24 cellular contexts compared by ENCODE assay signal in genomic region chr22:46350646-46351045, GRCh38. TPM values are rescaled to one million over a fixed set of nuclear protein-coding genes. Genes with fewer than 3 reads are reported as not detected.
"Had no signal": no experiment of that assay in that cellular context is flagged by ENCODE, and none has a peak within 500 bp of the region (broad histone marks: within the 10 kb centered on the region; RNA-seq: fewer than 3 reads in every experiment).

No MANE protein-coding gene starts in this region.

- H3K27me3 ChIP-seq: ascending aorta, breast epithelium, heart right ventricle, left lung, sigmoid colon, tibial nerve had no signal

- H3K9me3 ChIP-seq: ascending aorta, breast epithelium, heart right ventricle, left lung, sigmoid colon, tibial nerve had no signal

- H3K4me3 ChIP-seq: ascending aorta, breast epithelium, heart right ventricle, left lung, sigmoid colon, smooth muscle cell, tibial nerve had no signal

- H3K27me3 Mint-ChIP-seq: activated CD4-positive, alpha-beta T cell treated with anti-CD3 and anti-CD28 coated beads, Interleukin-2, amount 10 ng/mL, durations not matched to agents 24 days and 14 days; activated CD8-positive, alpha-beta memory T cell treated with anti-CD3 and anti-CD28 coated beads, Interleukin-2, amount 10 ng/mL, durations not matched to agents 7 days and 5 days; activated CD8-positive, alpha-beta T cell treated with anti-CD3 and anti-CD28 coated beads for 36 hours; activated naive CD8-positive, alpha-beta T cell treated with anti-CD3 and anti-CD28 coated beads, Interleukin-2, amount 50 U/mL, for 24 hours; progenitor cell of endocrine pancreas; T-helper 17 cell had no signal

- H3K4me2 ChIP-seq: smooth muscle cell had no signal

- H3K27ac Mint-ChIP-seq: activated CD4-positive, alpha-beta T cell treated with anti-CD3 and anti-CD28 coated beads, Interleukin-2, amount 10 ng/mL, durations not matched to agents 24 days and 14 days; activated CD8-positive, alpha-beta memory T cell treated with anti-CD3 and anti-CD28 coated beads, Interleukin-2, amount 10 ng/mL, durations not matched to agents 7 days and 5 days; activated CD8-positive, alpha-beta T cell treated with anti-CD3 and anti-CD28 coated beads for 36 hours; activated naive CD8-positive, alpha-beta T cell treated with anti-CD3 and anti-CD28 coated beads, Interleukin-2, amount 50 U/mL, for 24 hours; activated T-helper 1 cell treated with anti-CD3 and anti-CD28 coated beads, Interleukin-12 subunit alpha, Interleukin-12 subunit beta, Interleukin-2, Interleukin-4 antibody, amounts not matched to agents 30 ng/mL and 10 ng/mL and 1 ng/mL, durations not matched to agents 14 hours and 24 hours and 36 hours; natural killer cell; progenitor cell of endocrine pancreas; T-helper 17 cell had no signal

- DNase-seq: activated CD4-positive, alpha-beta T cell treated with anti-CD3 and anti-CD28 coated beads, Interleukin-2, amount 10 ng/mL, durations not matched to agents 24 days and 14 days; activated CD8-positive, alpha-beta memory T cell treated with anti-CD3 and anti-CD28 coated beads, Interleukin-2, amount 10 ng/mL, durations not matched to agents 7 days and 5 days; activated CD8-positive, alpha-beta T cell treated with anti-CD3 and anti-CD28 coated beads for 36 hours; activated gamma-delta T cell; activated naive CD4-positive, alpha-beta T cell treated with anti-CD3 and anti-CD28 coated beads, Interleukin-2, amount 50 U/mL, for 16 hours; activated naive CD8-positive, alpha-beta T cell treated with anti-CD3 and anti-CD28 coated beads, Interleukin-2, amount 50 U/mL, for 24 hours; activated T-cell treated with anti-CD3 and anti-CD28 coated beads for 4 hours; cerebellar nuclear complex; heart right ventricle; midbrain; natural killer cell; retina; sigmoid colon; stimulated activated CD4-positive, alpha-beta T cell treated with anti-CD3 and anti-CD28 coated beads, Interleukin-2, amount 100 ng/mL, for 48 hours; stimulated activated CD8-positive, alpha-beta memory T cell treated with anti-CD3 and anti-CD28 coated beads, Interleukin-4, amount 100 ng/mL, for 48 hours; stimulated activated naive CD4-positive, alpha-beta T cell treated with Interleukin-2 at 50 U/mL for 16 hours; T-helper 17 cell had no signal

- H3K4me3 Mint-ChIP-seq: activated CD4-positive, alpha-beta T cell treated with anti-CD3 and anti-CD28 coated beads, Interleukin-2, amount 10 ng/mL, durations not matched to agents 24 days and 14 days; activated CD8-positive, alpha-beta memory T cell treated with anti-CD3 and anti-CD28 coated beads, Interleukin-2, amount 10 ng/mL, durations not matched to agents 7 days and 5 days; activated CD8-positive, alpha-beta T cell treated with anti-CD3 and anti-CD28 coated beads for 36 hours; activated naive CD8-positive, alpha-beta T cell treated with anti-CD3 and anti-CD28 coated beads, Interleukin-2, amount 50 U/mL, for 24 hours; activated T-helper 1 cell treated with anti-CD3 and anti-CD28 coated beads, Interleukin-12 subunit alpha, Interleukin-12 subunit beta, Interleukin-2, Interleukin-4 antibody, amounts not matched to agents 30 ng/mL and 10 ng/mL and 1 ng/mL, durations not matched to agents 14 hours and 24 hours and 36 hours; natural killer cell; T-helper 17 cell had no signal

- H3K9me3 Mint-ChIP-seq: activated CD4-positive, alpha-beta T cell treated with anti-CD3 and anti-CD28 coated beads, Interleukin-2, amount 10 ng/mL, durations not matched to agents 24 days and 14 days; activated CD8-positive, alpha-beta T cell treated with anti-CD3 and anti-CD28 coated beads for 36 hours; activated naive CD8-positive, alpha-beta T cell treated with anti-CD3 and anti-CD28 coated beads, Interleukin-2, amount 50 U/mL, for 24 hours; activated T-helper 1 cell treated with anti-CD3 and anti-CD28 coated beads, Interleukin-12 subunit alpha, Interleukin-12 subunit beta, Interleukin-2, Interleukin-4 antibody, amounts not matched to agents 30 ng/mL and 10 ng/mL and 1 ng/mL, durations not matched to agents 14 hours and 24 hours and 36 hours; natural killer cell had no signal

- H3K27ac ChIP-seq: ascending aorta, breast epithelium, left lung, tibial nerve had no signal

- H3K4me1 Mint-ChIP-seq: activated CD4-positive, alpha-beta T cell treated with anti-CD3 and anti-CD28 coated beads, Interleukin-2, amount 10 ng/mL, durations not matched to agents 24 days and 14 days; activated CD8-positive, alpha-beta memory T cell treated with anti-CD3 and anti-CD28 coated beads, Interleukin-2, amount 10 ng/mL, durations not matched to agents 7 days and 5 days had no signal

- H3K4me1 ChIP-seq: ascending aorta, breast epithelium, tibial nerve had no signal

RNA-seq across cellular contexts. Expression of gene GTSE1, which starts 54.0 kb away (rescaled TPM):
- total RNA-seq: ascending aorta had no signal
